ENCODE assay signal across 19 cellular contexts in the genomic region with DNA sequence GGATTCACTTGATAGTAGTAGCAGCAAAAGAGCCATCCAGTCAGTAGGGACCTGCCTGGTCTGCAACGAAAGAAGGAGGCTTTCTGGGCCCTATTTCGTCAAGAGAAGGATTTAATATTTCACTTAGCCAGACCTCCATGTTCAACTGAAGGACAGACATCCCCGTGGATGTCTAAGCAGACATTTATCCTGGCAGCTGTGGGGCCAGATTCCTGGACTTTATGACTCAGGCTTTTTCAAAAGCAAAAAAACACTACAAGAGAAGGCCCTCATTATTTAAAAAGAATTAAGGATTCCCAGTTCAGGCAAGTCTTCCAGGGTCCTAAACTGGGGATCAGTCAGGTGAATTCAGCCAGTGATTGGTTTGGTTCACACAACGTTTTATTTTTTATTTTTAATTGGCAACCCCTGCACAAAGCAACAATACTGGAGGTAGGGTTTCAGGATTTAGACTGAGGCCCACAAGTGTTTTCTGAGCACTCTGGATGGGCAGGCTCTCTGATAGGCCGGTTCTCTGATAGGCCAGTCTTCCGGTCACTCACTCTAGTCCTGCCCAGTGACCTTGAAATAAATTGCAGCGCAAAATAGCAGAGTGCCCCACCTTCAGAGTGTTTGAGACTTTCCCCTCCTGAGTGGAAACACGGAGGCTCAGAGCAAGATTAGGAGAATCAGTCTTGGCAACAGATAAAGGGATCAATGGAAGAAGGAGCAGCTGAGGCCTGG.
DNase-seq lines count a peak whose midpoint lies in the region; ATAC-seq and TF ChIP-seq lines count a peak whose summit lies in the region.
"Had no signal": no experiment of that assay in that cellular context is flagged by ENCODE, and none has a peak within 500 bp of the region (broad histone marks: within the 10 kb centered on the region; RNA-seq: fewer than 3 reads in every experiment).

No MANE protein-coding gene starts in this region.

- H3K4me3 ChIP-seq in mammary epithelial cell (replicated peaks in 1 of 3; ENCODE audit: insufficient read depth in 1 of 3, low read depth in 2 of 3, low read length in 3 of 3) (no peak overlapping the region), breast epithelium (no peak overlapping the region), ectodermal cell (ENCODE audit: insufficient read depth, low read depth, low read length) (no peak overlapping the region), mucosa of rectum (ENCODE audit: low read length in 2 of 2) (peak overlapping the region in 1 of 2 donors; percentile 9), upper lobe of right lung (no peak overlapping the region), PC-9 (no peak overlapping the region)
- H3K4me3 ChIP-seq: adrenal gland, coronary artery, testis had no signal

- H3K9ac ChIP-seq in mammary epithelial cell (ENCODE audit: insufficient read depth, low read length) (no peak overlapping the region), mucosa of rectum (ENCODE audit: low read depth in 1 of 2, low read length in 2 of 2) (no peak overlapping the region)

- TF ChIP-seq CTCF in mammary epithelial cell (conservative IDR thresholded peaks at IDR 0.05 in 1 of 2, IDR thresholded peaks at IDR 0.05 in 1 of 2; ENCODE audit: extremely low read depth in 1 of 2, insufficient read depth in 1 of 2, low read depth in 1 of 2, low read length in 2 of 2) (no peak), breast epithelium (IDR thresholded peaks at IDR 0.05) (no peak), upper lobe of right lung (IDR thresholded peaks at IDR 0.05) (no peak), PC-9 (conservative IDR thresholded peaks at IDR 0.05) (no peak)

- peak overlapping the region; percentile 20 for H2AFZ ChIP-seq in mammary epithelial cell (ENCODE audit: low read depth, low read length)
- H2AFZ ChIP-seq in PC-9, result no peak overlapping the region

- DNase-seq in mammary epithelial cell, result no peak
- no peak for DNase-seq in breast epithelium (ENCODE audit: low spot score in 2 of 2)
- no peak for DNase-seq in upper lobe of right lung
- DNase-seq in substantia nigra (lab: John Stamatoyannopoulos, UW), result no peak
- no peak for DNase-seq in PC-9
- DNase-seq: 8988T; activated CD4-positive, CD25-positive, alpha-beta regulatory T cell; adrenal gland; HCEC 1CT; MV-4-11; NCI-H748 treated with DMSO at 0.1 percent for 48 hours; T-helper 1 cell; testis had no signal

- H3K36me3 ChIP-seq in mammary epithelial cell (ENCODE audit: insufficient read depth, low read length) (no peaks in the 10 kb centered on the region), breast epithelium (no peaks in the 10 kb centered on the region), ectodermal cell (ENCODE audit: control insufficient read depth, insufficient read depth, low read length) (no peaks in the 10 kb centered on the region), mucosa of rectum (ENCODE audit: control insufficient read depth in 2 of 2, insufficient read depth in 2 of 2, low read length in 2 of 2) (no peaks in the 10 kb centered on the region), upper lobe of right lung (no peaks in the 10 kb centered on the region), PC-9 (ENCODE audit: low read depth) (no peaks in the 10 kb centered on the region)
- H3K36me3 ChIP-seq: adrenal gland had no signal

- H3K4me2 ChIP-seq in mammary epithelial cell (ENCODE audit: insufficient read depth, low read depth, low read length) (no peak overlapping the region), PC-9 (no peak overlapping the region)

- intact Hi-C loops in mammary epithelial cell (cut with micrococcal nuclease), result loop anchor here (5.0 to 10.0 kb wide), 3 partner anchors 310 to 660 kb away; no protein-coding TSS in a partner anchor
- intact Hi-C loops in breast epithelium (cut with DNase I; ENCODE audit: low total_unique reads), result no loop called here
- intact Hi-C loops in upper lobe of right lung (cut with DNase I), result no loop called here
- intact Hi-C loops in PC-9 (cut with micrococcal nuclease; ENCODE audit: unreplicated experiment), result no loop called here

- in situ Hi-C loops in mammary epithelial cell (cut with MboI; ENCODE audit: low sequenced_read_pairs in 2 of 2), result no loop called here

- CTCF ChIA-PET in mammary epithelial cell (lab: Charles Lee; ENCODE audit: low non-redundant PET), result no interaction called here
- CTCF ChIA-PET in PC-9 (lab: Charles Lee), result no interaction called here

- dilution Hi-C loops in mammary epithelial cell (cut with HindIII; ENCODE audit: low sequenced_read_pairs), result no loop called here

- H3K9me2 ChIP-seq in PC-9 (ENCODE audit: insufficient read depth), result no peaks in the 10 kb centered on the region

- POLR2A ChIA-PET in PC-9 (lab: Charles Lee; ENCODE audit: unreplicated experiment), result no interaction called here

- H3K27me3 ChIP-seq in mammary epithelial cell (ENCODE audit: insufficient read depth, low read length) (no peaks in the 10 kb centered on the region), breast epithelium (no peaks in the 10 kb centered on the region), ectodermal cell (ENCODE audit: control insufficient read depth, insufficient read depth, low read length, poor library complexity, severe bottlenecking) (no peaks in the 10 kb centered on the region), mucosa of rectum (ENCODE audit: control insufficient read depth in 2 of 2, insufficient read depth in 2 of 2, low read length in 2 of 2) (no peaks in the 10 kb centered on the region), upper lobe of right lung (no peaks in the 10 kb centered on the region), PC-9 (ENCODE audit: insufficient read depth, low read depth) (no peaks in the 10 kb centered on the region)
- H3K27me3 ChIP-seq: adrenal gland, testis had no signal

- 80% methylated on average over 8 of the region's 8 CpGs for WGBS in mammary epithelial cell (ENCODE audit: low coverage, missing lambda C conversion rate)
- WGBS in ectodermal cell, 2 experiments, result 74 to 79% methylated on average over 8 of the region's 8 CpGs

- TF ChIP-seq POLR2A in breast epithelium (IDR thresholded peaks at IDR 0.05), result no peak

- no peaks in the 10 kb centered on the region for H3F3A ChIP-seq in PC-9 (ENCODE audit: insufficient read depth, low read depth)

- no TSS peak for BruUV-seq in mammary epithelial cell (replicated peaks; lab: Mats Ljungman, UMichigan)
- no TSS peak for BruUV-seq in PC-9 (replicated peaks; lab: Mats Ljungman, UMichigan)

- H3K27ac ChIP-seq in mammary epithelial cell (ENCODE audit: insufficient read depth, low read depth, low read length) (no peak overlapping the region), breast epithelium (no peak overlapping the region), ectodermal cell (ENCODE audit: insufficient read depth, low read depth, low read length, poor library complexity, severe bottlenecking) (peak overlapping the region; percentile 74), mucosa of rectum (ENCODE audit: low read depth in 2 of 2, low read length in 2 of 2) (peak overlapping the region; percentile 64 to 75), upper lobe of right lung (no peak overlapping the region), substantia nigra (ENCODE audit: low read depth, low read length, poor library complexity, severe bottlenecking) (no peak overlapping the region), PC-9 (no peak overlapping the region)
- H3K27ac ChIP-seq: adrenal gland, C4-2B, coronary artery, RWPE1, testis had no signal

- H4K20me1 ChIP-seq in mammary epithelial cell (ENCODE audit: insufficient read depth, low read length), result no peaks in the 10 kb centered on the region
- H4K20me1 ChIP-seq in PC-9 (ENCODE audit: insufficient read depth), result no peaks in the 10 kb centered on the region

- ATAC-seq in upper lobe of right lung, result peak; percentile 18
- ATAC-seq in GM19351 (IDR thresholded peaks at IDR 0.05; ENCODE audit: unreplicated experiment), result no peak

- no peaks in the 10 kb centered on the region for H3K79me2 ChIP-seq in mammary epithelial cell (ENCODE audit: insufficient read depth, low read length)
- H3K79me2 ChIP-seq in PC-9 (ENCODE audit: low read depth), result no peaks in the 10 kb centered on the region

- H3K9me3 ChIP-seq in mammary epithelial cell (replicated peaks; ENCODE audit: insufficient read depth, low read length) (no peaks in the 10 kb centered on the region), breast epithelium (no peaks in the 10 kb centered on the region), ectodermal cell (ENCODE audit: control insufficient read depth, low read length) (no peaks in the 10 kb centered on the region), mucosa of rectum (ENCODE audit: control insufficient read depth in 2 of 2, low read length in 2 of 2) (no peaks in the 10 kb centered on the region), upper lobe of right lung (no peaks in the 10 kb centered on the region), PC-9 (ENCODE audit: insufficient read depth, low read depth) (no peaks in the 10 kb centered on the region; the same call in 1 of the 2 replicates)
- H3K9me3 ChIP-seq: adrenal gland, testis had no signal

- no peaks in the 10 kb centered on the region for H3K4me1 ChIP-seq in mammary epithelial cell (ENCODE audit: insufficient read depth, low read length)
- H3K4me1 ChIP-seq in breast epithelium, result no peaks in the 10 kb centered on the region
- H3K4me1 ChIP-seq in ectodermal cell (ENCODE audit: control insufficient read depth, insufficient read depth, low read length), result peaks cover 17% of the 10 kb centered on the region
- peaks cover 10 to 19% of the 10 kb centered on the region in 2 donors for H3K4me1 ChIP-seq in mucosa of rectum (ENCODE audit: control insufficient read depth in 2 of 2, insufficient read depth in 2 of 2, low read length in 2 of 2)
- H3K4me1 ChIP-seq in upper lobe of right lung, result no peaks in the 10 kb centered on the region
- no peaks in the 10 kb centered on the region for H3K4me1 ChIP-seq in PC-9 (replicated peaks; ENCODE audit: insufficient read depth)
- H3K4me1 ChIP-seq: adrenal gland, testis had no signal

Comparison
In these comparisons a context has a peak if more than half of its experiments do, and no peak if none do; other contexts are left out.
1. H3K27ac ChIP-seq: peak in ectodermal cell (single experiment) and mucosa of rectum (2 of 2); none in mammary epithelial cell (single experiment), breast epithelium (0 of 2), upper lobe of right lung (single experiment), substantia nigra (single experiment) and PC-9 (single experiment).